In the genomic region with DNA sequence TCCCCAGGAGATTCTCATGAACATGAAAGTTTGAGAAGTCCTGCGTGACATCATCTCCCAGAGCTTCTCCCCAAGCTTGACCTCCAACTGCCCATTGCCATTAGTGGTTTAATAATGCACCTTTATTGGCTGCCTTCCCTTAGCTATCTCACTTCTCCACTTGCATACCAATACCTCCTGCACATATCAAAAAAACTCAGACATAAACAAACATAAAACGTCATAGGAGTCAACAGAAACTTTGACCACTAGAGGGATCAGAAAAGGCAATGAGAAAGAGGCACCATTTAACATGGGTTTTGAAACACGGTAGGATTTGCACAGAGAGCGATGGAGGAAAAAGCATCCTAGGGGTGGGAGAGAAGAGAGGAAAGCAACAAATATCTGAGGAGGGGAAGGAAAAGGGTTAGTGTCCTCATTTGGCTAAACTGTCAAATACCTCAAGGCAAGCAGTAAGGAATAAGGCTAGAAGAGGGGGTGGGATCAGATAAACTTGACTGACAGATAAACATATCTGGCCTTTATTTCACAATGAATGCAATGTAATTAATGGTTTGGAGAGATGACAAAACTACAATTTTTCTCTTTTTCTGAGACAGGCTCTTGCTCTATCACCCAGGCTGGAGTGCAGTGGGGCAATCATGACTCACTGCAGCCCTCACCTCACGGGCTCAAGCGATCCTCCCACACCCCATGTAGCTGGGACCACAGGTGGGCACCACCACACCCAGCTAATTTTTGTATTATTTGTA, we compare ENCODE assay signal across 11 cellular contexts. TPM values are rescaled to one million over a fixed set of nuclear protein-coding genes. Genes with fewer than 3 reads are reported as not detected.
A peak's percentile ranks its signal among the peaks of the same experiment; 100 is the strongest.
DNase-seq lines count a peak whose midpoint lies in the region; ATAC-seq and TF ChIP-seq lines count a peak whose summit lies in the region.
"Had no signal": no experiment of that assay in that cellular context is flagged by ENCODE, and none has a peak within 500 bp of the region (broad histone marks: within the 10 kb centered on the region; RNA-seq: fewer than 3 reads in every experiment).

No MANE protein-coding gene starts in this region.

- intact Hi-C loops in naive thymus-derived CD4-positive, alpha-beta T cell (cut with micrococcal nuclease), result loop anchor here (1.0 kb wide), 2 partner anchors 26 to 31 kb away; no protein-coding TSS in a partner anchor
- intact Hi-C loops in heart right ventricle (cut with DNase I) (no loop called here), colonic mucosa (cut with DNase I) (no loop called here)

- WGBS in heart right ventricle, 2 donors, result 85 to 87% methylated on average over 6 of the region's 6 CpGs

- ATAC-seq in naive thymus-derived CD4-positive, alpha-beta T cell, result peak; percentile 44
- ATAC-seq in heart right ventricle (no peak), HG03097 (IDR thresholded peaks at IDR 0.05; ENCODE audit: low FRiP score, unreplicated experiment) (no peak)

- H3K9me3 Mint-ChIP-seq in naive thymus-derived CD4-positive, alpha-beta T cell, result peaks cover 0 to 1% (median 0%) of the 10 kb centered on the region in 11 donors
- H3K9me3 Mint-ChIP-seq: stimulated activated naive CD8-positive, alpha-beta T cell treated with anti-CD3 and anti-CD28 coated beads, Interleukin-15, Interleukin-2, amounts not matched to agents 100 ng/mL and 50 ng/mL, for 24 hours had no signal

- H3K9me2 ChIP-seq in Loucy (replicated peaks; ENCODE audit: low read depth, low read length), result no peaks in the 10 kb centered on the region

- no peak overlapping the region for H2AFZ ChIP-seq in Loucy (ENCODE audit: low read length)

- H3K4me1 ChIP-seq in Loucy (ENCODE audit: insufficient read depth, low read length, poor library complexity, severe bottlenecking), result peaks cover 81% of the 10 kb centered on the region
- peaks cover 0 to 21% of the 10 kb centered on the region in 2 donors for H3K4me1 ChIP-seq in naive thymus-derived CD4-positive, alpha-beta T cell (ENCODE audit: control insufficient read depth in 2 of 2, insufficient read depth in 2 of 2, low read length in 2 of 2)
- H3K4me1 ChIP-seq in heart right ventricle, result peaks cover 0 to 73% (median 41%) of the 10 kb centered on the region in 9 donors
- no peaks in the 10 kb centered on the region for H3K4me1 ChIP-seq in colonic mucosa

- peaks cover 0 to 23% (median 5%) of the 10 kb centered on the region in 5 donors for H3K36me3 Mint-ChIP-seq in naive thymus-derived CD4-positive, alpha-beta T cell

- H3K36me3 ChIP-seq in Loucy (ENCODE audit: insufficient read depth, low read length), result peaks cover 21% of the 10 kb centered on the region; the same call in 1 of the 2 replicates
- H3K36me3 ChIP-seq in naive thymus-derived CD4-positive, alpha-beta T cell (ENCODE audit: control insufficient read depth in 2 of 3, insufficient read depth in 3 of 3, low read length in 3 of 3), result no peaks in the 10 kb centered on the region
- H3K36me3 ChIP-seq in heart right ventricle, result no peaks in the 10 kb centered on the region
- no peaks in the 10 kb centered on the region for H3K36me3 ChIP-seq in colonic mucosa

- TF ChIP-seq CTCF in Loucy (conservative IDR thresholded peaks at IDR 0.05; ENCODE audit: low read length), result peak; percentile 77
- TF ChIP-seq CTCF in astrocyte of the spinal cord (IDR thresholded peaks at IDR 0.05; ENCODE audit: low read depth, low read length), result peak; percentile 26
- TF ChIP-seq CTCF in heart right ventricle (IDR thresholded peaks at IDR 0.05), result peak in 2 of 9 donors; percentile 25 to 32
- no peak for TF ChIP-seq CTCF in colonic mucosa (IDR thresholded peaks at IDR 0.05)

- no peak overlapping the region for H3K4me3 ChIP-seq in Loucy (ENCODE audit: low read length, poor library complexity, severe bottlenecking)
- H3K4me3 ChIP-seq in astrocyte of the spinal cord (ENCODE audit: low read depth, low read length), result no peak overlapping the region
- H3K4me3 ChIP-seq in naive thymus-derived CD4-positive, alpha-beta T cell (ENCODE audit: low read length), result no peak overlapping the region
- H3K4me3 ChIP-seq in heart right ventricle, result no peak overlapping the region
- H3K4me3 ChIP-seq in colonic mucosa, result no peak overlapping the region

- POLR2A ChIA-PET in naive thymus-derived CD4-positive, alpha-beta T cell (lab: Charles Lee), result no interaction called here

- peaks cover 100% of the 10 kb centered on the region for H4K20me1 ChIP-seq in Loucy (ENCODE audit: insufficient read depth, low read length, poor library complexity, severe bottlenecking)

- H3K27me3 ChIP-seq in Loucy (ENCODE audit: insufficient read depth, low read length, poor library complexity, severe bottlenecking) (no peaks in the 10 kb centered on the region), heart right ventricle (no peaks in the 10 kb centered on the region), colonic mucosa (no peaks in the 10 kb centered on the region)
- no peaks in the 10 kb centered on the region for H3K27me3 ChIP-seq in naive thymus-derived CD4-positive, alpha-beta T cell (ENCODE audit: control insufficient read depth in 2 of 2, insufficient read depth in 2 of 2, low read length in 2 of 2)

- H3K9ac ChIP-seq in Loucy (ENCODE audit: low read depth, low read length, poor library complexity, severe bottlenecking) (no peak overlapping the region), colonic mucosa (ENCODE audit: low read depth in 2 of 2, low read length in 2 of 2) (no peak overlapping the region)

- no peak overlapping the region for H3K4me2 ChIP-seq in Loucy (ENCODE audit: low read depth, low read length, poor library complexity, severe bottlenecking)

- H3F3A ChIP-seq in Loucy (ENCODE audit: low read depth), result no peaks in the 10 kb centered on the region

- peak; percentile 58 for DNase-seq in DMS53 treated with DMSO at 0.1 percent for 48 hours (lab: John Stamatoyannopoulos, UW; ENCODE audit: unreplicated experiment)
- DNase-seq in astrocyte of the spinal cord (ENCODE audit: low read depth, low spot score), result no peak
- DNase-seq in naive thymus-derived CD4-positive, alpha-beta T cell, result no peak
- DNase-seq in heart right ventricle, result no peak
- no peak for DNase-seq in colonic mucosa
- DNase-seq in nucleus accumbens (lab: John Stamatoyannopoulos, UW), result no peak
- DNase-seq: activated gamma-delta T cell treated with Interleukin-2 at 50 U/mL for 16 hours, GDM1 had no signal

- H3K27me3 Mint-ChIP-seq in naive thymus-derived CD4-positive, alpha-beta T cell, result no peaks in the 10 kb centered on the region
- H3K27me3 Mint-ChIP-seq: stimulated activated naive CD8-positive, alpha-beta T cell treated with anti-CD3 and anti-CD28 coated beads, Interleukin-15, Interleukin-2, amounts not matched to agents 100 ng/mL and 50 ng/mL, for 24 hours had no signal

- no peak overlapping the region for H3K27ac ChIP-seq in naive thymus-derived CD4-positive, alpha-beta T cell (ENCODE audit: low read depth, low read length)
- H3K27ac ChIP-seq in heart right ventricle, result no peak overlapping the region
- no peak overlapping the region for H3K27ac ChIP-seq in colonic mucosa

- H3K4me3 Mint-ChIP-seq in naive thymus-derived CD4-positive, alpha-beta T cell, result peak overlapping the region in 2 of 10 donors; percentile 0 to 18
- H3K4me3 Mint-ChIP-seq: stimulated activated naive CD8-positive, alpha-beta T cell treated with anti-CD3 and anti-CD28 coated beads, Interleukin-15, Interleukin-2, amounts not matched to agents 100 ng/mL and 50 ng/mL, for 24 hours had no signal

- in situ Hi-C loops in astrocyte of the spinal cord (cut with HindIII; ENCODE audit: low sequenced_read_pairs), result no loop called here

- peaks cover 100% of the 10 kb centered on the region for H3K79me2 ChIP-seq in Loucy (ENCODE audit: insufficient read depth, low read length)

- peak overlapping the region in 1 of 9 donors; percentile 0 for H3K27ac Mint-ChIP-seq in naive thymus-derived CD4-positive, alpha-beta T cell
- H3K27ac Mint-ChIP-seq: stimulated activated naive CD8-positive, alpha-beta T cell treated with anti-CD3 and anti-CD28 coated beads, Interleukin-15, Interleukin-2, amounts not matched to agents 100 ng/mL and 50 ng/mL, for 24 hours had no signal

- H3K9me3 ChIP-seq in Loucy (ENCODE audit: insufficient read depth, low read depth, low read length) (no peaks in the 10 kb centered on the region), heart right ventricle (no peaks in the 10 kb centered on the region), colonic mucosa (no peaks in the 10 kb centered on the region)
- H3K9me3 ChIP-seq in naive thymus-derived CD4-positive, alpha-beta T cell (ENCODE audit: control insufficient read depth in 2 of 3, low read length in 3 of 3), result no peaks in the 10 kb centered on the region

- CTCF ChIA-PET in naive thymus-derived CD4-positive, alpha-beta T cell (lab: Charles Lee), result interaction anchor here (1.3 kb wide), 1 partner anchor 31 kb away, joined by 6 read pairs; no protein-coding TSS in a partner anchor

- peaks cover 32 to 87% (median 69%) of the 10 kb centered on the region in 7 donors for H3K4me1 Mint-ChIP-seq in naive thymus-derived CD4-positive, alpha-beta T cell

RNA-seq across cellular contexts. Expression of a gene that starts 27.0 kb away (rescaled TPM):
- 10 to 100 TPM; 37.7 to 60.6 (median 47.7) TPM for total RNA-seq in naive thymus-derived CD4-positive, alpha-beta T cell
- 10 to 100 TPM in 1 of 2 donors, 1 to 10 TPM in 1; 7.2 to 11.4 TPM for polyA plus RNA-seq in naive thymus-derived CD4-positive, alpha-beta T cell
- 10 to 100 TPM in 9 of 10 donors, 1 to 10 TPM in 1; 6.9 to 19.8 (median 13.8) TPM for total RNA-seq in heart right ventricle
- 10 to 100 TPM in 1 of 2 donors, 1 to 10 TPM in 1; 5.4 to 10.6 TPM for polyA plus RNA-seq in heart right ventricle
- 100 to 1,000 TPM in 1 of 2 donors, 10 to 100 TPM in 1; 75.6 to 105 TPM for total RNA-seq in colonic mucosa

Comparison
In these comparisons a context has a peak if more than half of its experiments do, and no peak if none do; other contexts are left out.
1. intact Hi-C loops: an anchor here in naive thymus-derived CD4-positive, alpha-beta T cell (1.0 kb wide); none called in heart right ventricle and colonic mucosa.